ENCODE assay signal across 27 cellular contexts in the genomic region with DNA sequence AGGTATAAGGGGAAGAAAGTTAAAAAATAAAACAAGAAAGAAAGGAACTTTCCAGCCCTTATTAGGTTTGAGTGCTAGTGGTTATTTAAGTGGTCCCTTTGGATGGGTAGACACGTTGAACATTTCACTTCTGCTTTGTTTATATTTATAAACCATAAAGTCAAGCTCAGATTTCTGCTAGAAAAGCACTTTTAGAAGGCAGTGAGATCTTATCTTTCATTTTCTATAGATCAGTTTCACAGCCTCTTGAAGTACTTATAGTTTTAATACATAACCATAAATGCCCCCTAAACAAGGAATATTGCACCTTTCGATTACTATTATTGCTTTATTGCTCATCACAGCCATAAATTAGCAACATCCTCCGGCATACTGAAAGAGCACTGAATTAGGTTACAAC.
"Had no signal": no experiment of that assay in that cellular context is flagged by ENCODE, and none has a peak within 500 bp of the region (broad histone marks: within the 10 kb centered on the region; RNA-seq: fewer than 3 reads in every experiment).

No MANE protein-coding gene starts in this region.

- H3K4me1 Mint-ChIP-seq: activated CD4-positive, alpha-beta memory T cell treated with anti-CD3 and anti-CD28 coated beads, Interleukin-2, amount 10 ng/mL, durations not matched to agents 7 days and 5 days; activated CD4-positive, alpha-beta T cell treated with anti-CD3 and anti-CD28 coated beads for 36 hours; activated T-helper 17 cell treated with anti-CD3 and anti-CD28 coated beads, Interleukin-2, amount 50 U/mL, for 72 hours had no signal

- ATAC-seq: activated CD4-positive, alpha-beta T cell treated with anti-CD3 and anti-CD28 coated beads for 36 hours; activated T-helper 17 cell treated with anti-CD3 and anti-CD28 coated beads, Interleukin-2, amount 50 U/mL, for 72 hours had no signal

- H3K4me3 ChIP-seq: MG63, SJCRH30 had no signal

- DNase-seq: activated CD4-positive, alpha-beta memory T cell treated with anti-CD3 and anti-CD28 coated beads, Interleukin-2, amount 10 ng/mL, durations not matched to agents 7 days and 5 days; activated CD4-positive, alpha-beta T cell treated with anti-CD3 and anti-CD28 coated beads for 36 hours; activated CD4-positive, alpha-beta T cell treated with anti-CD3 and anti-CD28 coated beads, Interleukin-2, amount 50 U/mL, for 1 hour; activated gamma-delta T cell; activated naive CD4-positive, alpha-beta T cell treated with anti-CD3 and anti-CD28 coated beads for 36 hours; activated T-cell treated with anti-CD3 and anti-CD28 coated beads for 4 hours; activated T-cell treated with anti-CD3 and anti-CD28 coated beads, Interleukin-2, amount 50 U/mL, for 48 hours; amygdala; brain microvascular endothelial cell; cerebellar nuclear complex; MG63; NCI-H1105; NCI-H1436; NCI-H1694 treated with DMSO at 0.1 percent for 48 hours; NCI-H2029 treated with DMSO at 0.1 percent for 48 hours; NCI-H2227 treated with DMSO at 0.1 percent for 48 hours; NCI-H526; NCI-H774; Right ventricle myocardium superior; SJCRH30; SK-N-SH; T-helper 1 cell; WERI-Rb-1 had no signal

- H3K9me3 Mint-ChIP-seq: activated CD4-positive, alpha-beta memory T cell treated with anti-CD3 and anti-CD28 coated beads, Interleukin-2, amount 10 ng/mL, durations not matched to agents 7 days and 5 days; activated T-helper 17 cell treated with anti-CD3 and anti-CD28 coated beads, Interleukin-2, amount 50 U/mL, for 72 hours had no signal

- H3K27ac Mint-ChIP-seq: activated CD4-positive, alpha-beta memory T cell treated with anti-CD3 and anti-CD28 coated beads, Interleukin-2, amount 10 ng/mL, durations not matched to agents 7 days and 5 days; activated CD4-positive, alpha-beta T cell treated with anti-CD3 and anti-CD28 coated beads for 36 hours; activated naive CD4-positive, alpha-beta T cell treated with anti-CD3 and anti-CD28 coated beads for 36 hours; activated naive CD8-positive, alpha-beta T cell; activated T-helper 17 cell treated with anti-CD3 and anti-CD28 coated beads, Interleukin-2, amount 50 U/mL, for 72 hours; dendritic cell treated with granulocyte-macrophage colony-stimulating factor and Interleukin-4, amounts not matched to agents 40 ng/mL and 50 ng/mL, for 4 days had no signal

- H3K36me3 Mint-ChIP-seq: activated naive CD8-positive, alpha-beta T cell had no signal

- H3K36me3 ChIP-seq: brain microvascular endothelial cell, MG63, SJCRH30, WERI-Rb-1 had no signal

- H3K27me3 Mint-ChIP-seq: activated CD4-positive, alpha-beta memory T cell treated with anti-CD3 and anti-CD28 coated beads, Interleukin-2, amount 10 ng/mL, durations not matched to agents 7 days and 5 days; dendritic cell treated with granulocyte-macrophage colony-stimulating factor and Interleukin-4, amounts not matched to agents 40 ng/mL and 50 ng/mL, for 4 days had no signal

- H3K9me3 ChIP-seq: SJCRH30, SK-N-SH had no signal

- H3K27ac ChIP-seq: brain microvascular endothelial cell, RWPE1, SJCRH30, WERI-Rb-1 had no signal

- H3K4me3 Mint-ChIP-seq: activated CD4-positive, alpha-beta memory T cell treated with anti-CD3 and anti-CD28 coated beads, Interleukin-2, amount 10 ng/mL, durations not matched to agents 7 days and 5 days; activated CD4-positive, alpha-beta T cell treated with anti-CD3 and anti-CD28 coated beads for 36 hours; activated naive CD4-positive, alpha-beta T cell treated with anti-CD3 and anti-CD28 coated beads for 36 hours; activated naive CD8-positive, alpha-beta T cell; activated T-helper 17 cell treated with anti-CD3 and anti-CD28 coated beads, Interleukin-2, amount 50 U/mL, for 72 hours; dendritic cell treated with granulocyte-macrophage colony-stimulating factor and Interleukin-4, amounts not matched to agents 40 ng/mL and 50 ng/mL, for 4 days had no signal

- H3K27me3 ChIP-seq: brain microvascular endothelial cell, MG63, SJCRH30 had no signal
